1 cellular context compared by ENCODE assay signal in the genomic region with DNA sequence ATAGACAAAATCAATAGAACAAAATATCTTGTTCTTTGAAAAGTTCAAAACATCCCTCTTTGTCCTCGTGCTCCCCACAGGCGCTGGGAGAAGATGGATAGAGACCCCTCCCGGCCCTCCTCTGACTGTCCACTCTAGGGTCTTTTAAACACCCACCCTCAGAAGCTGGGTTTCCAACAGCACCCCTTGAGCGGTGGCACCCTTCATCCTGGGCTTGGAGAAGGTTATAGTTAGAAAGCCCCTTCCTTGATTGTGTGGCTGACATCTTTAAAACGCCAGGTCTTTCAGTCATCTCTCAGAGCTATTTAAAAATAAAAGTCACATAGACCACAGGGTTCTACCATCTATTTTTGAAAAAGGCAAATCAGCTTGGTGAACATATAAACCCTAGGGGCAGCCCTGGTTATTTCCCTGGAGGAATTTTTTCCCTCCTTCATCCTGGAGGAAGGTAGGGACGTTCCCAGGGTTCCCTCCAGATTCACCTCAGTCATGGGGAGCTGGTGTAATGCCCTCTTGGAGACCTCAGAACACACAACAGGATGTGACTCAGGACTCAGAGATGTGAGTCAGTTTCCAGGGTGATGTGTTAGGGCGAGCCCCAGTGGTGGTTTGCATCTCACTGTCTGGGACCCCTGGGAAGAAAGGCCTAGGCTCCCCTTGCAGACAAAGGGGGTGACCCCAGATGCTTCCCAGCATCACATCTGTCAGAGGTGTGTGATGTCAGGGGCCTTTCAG.
A peak's percentile ranks its signal among the peaks of the same experiment; 100 is the strongest.
TF ChIP-seq lines count a peak whose summit lies in the region.

No MANE protein-coding gene starts in this region.

TF ChIP-seq in GM12878, 131 proteins besides CTCF, POLR2A, EP300 and RAD21 (continued from another document):
- TF ChIP-seq, protein P1, sequence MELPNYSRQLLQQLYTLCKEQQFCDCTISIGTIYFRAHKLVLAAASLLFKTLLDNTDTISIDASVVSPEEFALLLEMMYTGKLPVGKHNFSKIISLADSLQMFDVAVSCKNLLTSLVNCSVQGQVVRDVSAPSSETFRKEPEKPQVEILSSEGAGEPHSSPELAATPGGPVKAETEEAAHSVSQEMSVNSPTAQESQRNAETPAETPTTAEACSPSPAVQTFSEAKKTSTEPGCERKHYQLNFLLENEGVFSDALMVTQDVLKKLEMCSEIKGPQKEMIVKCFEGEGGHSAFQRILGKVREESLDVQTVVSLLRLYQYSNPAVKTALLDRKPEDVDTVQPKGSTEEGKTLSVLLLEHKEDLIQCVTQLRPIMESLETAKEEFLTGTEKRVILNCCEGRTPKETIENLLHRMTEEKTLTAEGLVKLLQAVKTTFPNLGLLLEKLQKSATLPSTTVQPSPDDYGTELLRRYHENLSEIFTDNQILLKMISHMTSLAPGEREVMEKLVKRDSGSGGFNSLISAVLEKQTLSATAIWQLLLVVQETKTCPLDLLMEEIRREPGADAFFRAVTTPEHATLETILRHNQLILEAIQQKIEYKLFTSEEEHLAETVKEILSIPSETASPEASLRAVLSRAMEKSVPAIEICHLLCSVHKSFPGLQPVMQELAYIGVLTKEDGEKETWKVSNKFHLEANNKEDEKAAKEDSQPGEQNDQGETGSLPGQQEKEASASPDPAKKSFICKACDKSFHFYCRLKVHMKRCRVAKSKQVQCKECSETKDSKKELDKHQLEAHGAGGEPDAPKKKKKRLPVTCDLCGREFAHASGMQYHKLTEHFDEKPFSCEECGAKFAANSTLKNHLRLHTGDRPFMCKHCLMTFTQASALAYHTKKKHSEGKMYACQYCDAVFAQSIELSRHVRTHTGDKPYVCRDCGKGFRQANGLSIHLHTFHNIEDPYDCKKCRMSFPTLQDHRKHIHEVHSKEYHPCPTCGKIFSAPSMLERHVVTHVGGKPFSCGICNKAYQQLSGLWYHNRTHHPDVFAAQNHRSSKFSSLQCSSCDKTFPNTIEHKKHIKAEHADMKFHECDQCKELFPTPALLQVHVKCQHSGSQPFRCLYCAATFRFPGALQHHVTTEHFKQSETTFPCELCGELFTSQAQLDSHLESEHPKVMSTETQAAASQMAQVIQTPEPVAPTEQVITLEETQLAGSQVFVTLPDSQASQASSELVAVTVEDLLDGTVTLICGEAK (IDR thresholded peaks at IDR 0.05; ENCODE audit: borderline replicate concordance): no peak
- TF ChIP-seq WRNIP1 (IDR thresholded peaks at IDR 0.05; ENCODE audit: borderline replicate concordance, low read depth, low read length) (no peak), ATF7 (IDR thresholded peaks at IDR 0.05; ENCODE audit: low read depth) (peak; percentile 41; the same call in 1 of the 2 replicates), ETV6 (conservative IDR thresholded peaks at IDR 0.05 in 1 of 2, IDR thresholded peaks at IDR 0.05 in 1 of 2; ENCODE audit: borderline replicate concordance in 1 of 2, low read depth in 1 of 2) (no peak), SMAD5 (IDR thresholded peaks at IDR 0.05; ENCODE audit: low read depth) (no peak), NFXL1 (IDR thresholded peaks at IDR 0.05; ENCODE audit: borderline replicate concordance) (no peak), SMAD1 (IDR thresholded peaks at IDR 0.05; ENCODE audit: low read depth, partially characterized antibody) (no peak), CBFB (IDR thresholded peaks at IDR 0.05; ENCODE audit: low read depth) (peak; percentile 35; the same call in 1 of the 2 replicates), EZH2 (IDR thresholded peaks at IDR 0.05; ENCODE audit: borderline replicate concordance, control insufficient read depth, low read depth, low read length) (no peak), ZSCAN29 (IDR thresholded peaks at IDR 0.05) (no peak), NRF1 (conservative IDR thresholded peaks at IDR 0.05; ENCODE audit: low read depth, low read length) (no peak), CHD1 (IDR thresholded peaks at IDR 0.05; ENCODE audit: low read depth, low read length) (no peak), RB1 (IDR thresholded peaks at IDR 0.05; ENCODE audit: borderline replicate concordance) (no peak), MEF2B (IDR thresholded peaks at IDR 0.05; ENCODE audit: partially characterized antibody, poor library complexity, severe bottlenecking) (peak; percentile 43), STAT1 (conservative IDR thresholded peaks at IDR 0.05) (no peak), FOXM1 (IDR thresholded peaks at IDR 0.05; ENCODE audit: low read depth, low read length) (peak; percentile 68; the same call in 1 of the 2 replicates), DPF2 (IDR thresholded peaks at IDR 0.05) (no peak), POLR2AphosphoS2 (IDR thresholded peaks at IDR 0.05; ENCODE audit: low read depth, low read length) (no peak), JUNB (IDR thresholded peaks at IDR 0.05) (peak; percentile 65; the same call in 1 of the 2 replicates), POLR2AphosphoS5 (IDR thresholded peaks at IDR 0.05; ENCODE audit: low read length) (no peak)
- TF ChIP-seq, protein P2, sequence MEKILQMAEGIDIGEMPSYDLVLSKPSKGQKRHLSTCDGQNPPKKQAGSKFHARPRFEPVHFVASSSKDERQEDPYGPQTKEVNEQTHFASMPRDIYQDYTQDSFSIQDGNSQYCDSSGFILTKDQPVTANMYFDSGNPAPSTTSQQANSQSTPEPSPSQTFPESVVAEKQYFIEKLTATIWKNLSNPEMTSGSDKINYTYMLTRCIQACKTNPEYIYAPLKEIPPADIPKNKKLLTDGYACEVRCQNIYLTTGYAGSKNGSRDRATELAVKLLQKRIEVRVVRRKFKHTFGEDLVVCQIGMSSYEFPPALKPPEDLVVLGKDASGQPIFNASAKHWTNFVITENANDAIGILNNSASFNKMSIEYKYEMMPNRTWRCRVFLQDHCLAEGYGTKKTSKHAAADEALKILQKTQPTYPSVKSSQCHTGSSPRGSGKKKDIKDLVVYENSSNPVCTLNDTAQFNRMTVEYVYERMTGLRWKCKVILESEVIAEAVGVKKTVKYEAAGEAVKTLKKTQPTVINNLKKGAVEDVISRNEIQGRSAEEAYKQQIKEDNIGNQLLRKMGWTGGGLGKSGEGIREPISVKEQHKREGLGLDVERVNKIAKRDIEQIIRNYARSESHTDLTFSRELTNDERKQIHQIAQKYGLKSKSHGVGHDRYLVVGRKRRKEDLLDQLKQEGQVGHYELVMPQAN (conservative IDR thresholded peaks at IDR 0.05): no peak
- TF ChIP-seq, protein P3, sequence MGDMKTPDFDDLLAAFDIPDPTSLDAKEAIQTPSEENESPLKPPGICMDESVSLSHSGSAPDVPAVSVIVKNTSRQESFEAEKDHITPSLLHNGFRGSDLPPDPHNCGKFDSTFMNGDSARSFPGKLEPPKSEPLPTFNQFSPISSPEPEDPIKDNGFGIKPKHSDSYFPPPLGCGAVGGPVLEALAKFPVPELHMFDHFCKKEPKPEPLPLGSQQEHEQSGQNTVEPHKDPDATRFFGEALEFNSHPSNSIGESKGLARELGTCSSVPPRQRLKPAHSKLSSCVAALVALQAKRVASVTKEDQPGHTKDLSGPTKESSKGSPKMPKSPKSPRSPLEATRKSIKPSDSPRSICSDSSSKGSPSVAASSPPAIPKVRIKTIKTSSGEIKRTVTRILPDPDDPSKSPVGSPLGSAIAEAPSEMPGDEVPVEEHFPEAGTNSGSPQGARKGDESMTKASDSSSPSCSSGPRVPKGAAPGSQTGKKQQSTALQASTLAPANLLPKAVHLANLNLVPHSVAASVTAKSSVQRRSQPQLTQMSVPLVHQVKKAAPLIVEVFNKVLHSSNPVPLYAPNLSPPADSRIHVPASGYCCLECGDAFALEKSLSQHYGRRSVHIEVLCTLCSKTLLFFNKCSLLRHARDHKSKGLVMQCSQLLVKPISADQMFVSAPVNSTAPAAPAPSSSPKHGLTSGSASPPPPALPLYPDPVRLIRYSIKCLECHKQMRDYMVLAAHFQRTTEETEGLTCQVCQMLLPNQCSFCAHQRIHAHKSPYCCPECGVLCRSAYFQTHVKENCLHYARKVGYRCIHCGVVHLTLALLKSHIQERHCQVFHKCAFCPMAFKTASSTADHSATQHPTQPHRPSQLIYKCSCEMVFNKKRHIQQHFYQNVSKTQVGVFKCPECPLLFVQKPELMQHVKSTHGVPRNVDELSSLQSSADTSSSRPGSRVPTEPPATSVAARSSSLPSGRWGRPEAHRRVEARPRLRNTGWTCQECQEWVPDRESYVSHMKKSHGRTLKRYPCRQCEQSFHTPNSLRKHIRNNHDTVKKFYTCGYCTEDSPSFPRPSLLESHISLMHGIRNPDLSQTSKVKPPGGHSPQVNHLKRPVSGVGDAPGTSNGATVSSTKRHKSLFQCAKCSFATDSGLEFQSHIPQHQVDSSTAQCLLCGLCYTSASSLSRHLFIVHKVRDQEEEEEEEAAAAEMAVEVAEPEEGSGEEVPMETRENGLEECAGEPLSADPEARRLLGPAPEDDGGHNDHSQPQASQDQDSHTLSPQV (IDR thresholded peaks at IDR 0.05): no peak
- TF ChIP-seq, protein P4, sequence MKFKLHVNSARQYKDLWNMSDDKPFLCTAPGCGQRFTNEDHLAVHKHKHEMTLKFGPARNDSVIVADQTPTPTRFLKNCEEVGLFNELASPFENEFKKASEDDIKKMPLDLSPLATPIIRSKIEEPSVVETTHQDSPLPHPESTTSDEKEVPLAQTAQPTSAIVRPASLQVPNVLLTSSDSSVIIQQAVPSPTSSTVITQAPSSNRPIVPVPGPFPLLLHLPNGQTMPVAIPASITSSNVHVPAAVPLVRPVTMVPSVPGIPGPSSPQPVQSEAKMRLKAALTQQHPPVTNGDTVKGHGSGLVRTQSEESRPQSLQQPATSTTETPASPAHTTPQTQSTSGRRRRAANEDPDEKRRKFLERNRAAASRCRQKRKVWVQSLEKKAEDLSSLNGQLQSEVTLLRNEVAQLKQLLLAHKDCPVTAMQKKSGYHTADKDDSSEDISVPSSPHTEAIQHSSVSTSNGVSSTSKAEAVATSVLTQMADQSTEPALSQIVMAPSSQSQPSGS (IDR thresholded peaks at IDR 0.05; ENCODE audit: low read length): peak; percentile 44; the same call in 1 of the 2 replicates
- TF ChIP-seq, protein P5, sequence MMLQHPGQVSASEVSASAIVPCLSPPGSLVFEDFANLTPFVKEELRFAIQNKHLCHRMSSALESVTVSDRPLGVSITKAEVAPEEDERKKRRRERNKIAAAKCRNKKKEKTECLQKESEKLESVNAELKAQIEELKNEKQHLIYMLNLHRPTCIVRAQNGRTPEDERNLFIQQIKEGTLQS (IDR thresholded peaks at IDR 0.05; ENCODE audit: borderline replicate concordance, extremely low read depth, low read depth, low read length): no peak
- TF ChIP-seq, protein P6, sequence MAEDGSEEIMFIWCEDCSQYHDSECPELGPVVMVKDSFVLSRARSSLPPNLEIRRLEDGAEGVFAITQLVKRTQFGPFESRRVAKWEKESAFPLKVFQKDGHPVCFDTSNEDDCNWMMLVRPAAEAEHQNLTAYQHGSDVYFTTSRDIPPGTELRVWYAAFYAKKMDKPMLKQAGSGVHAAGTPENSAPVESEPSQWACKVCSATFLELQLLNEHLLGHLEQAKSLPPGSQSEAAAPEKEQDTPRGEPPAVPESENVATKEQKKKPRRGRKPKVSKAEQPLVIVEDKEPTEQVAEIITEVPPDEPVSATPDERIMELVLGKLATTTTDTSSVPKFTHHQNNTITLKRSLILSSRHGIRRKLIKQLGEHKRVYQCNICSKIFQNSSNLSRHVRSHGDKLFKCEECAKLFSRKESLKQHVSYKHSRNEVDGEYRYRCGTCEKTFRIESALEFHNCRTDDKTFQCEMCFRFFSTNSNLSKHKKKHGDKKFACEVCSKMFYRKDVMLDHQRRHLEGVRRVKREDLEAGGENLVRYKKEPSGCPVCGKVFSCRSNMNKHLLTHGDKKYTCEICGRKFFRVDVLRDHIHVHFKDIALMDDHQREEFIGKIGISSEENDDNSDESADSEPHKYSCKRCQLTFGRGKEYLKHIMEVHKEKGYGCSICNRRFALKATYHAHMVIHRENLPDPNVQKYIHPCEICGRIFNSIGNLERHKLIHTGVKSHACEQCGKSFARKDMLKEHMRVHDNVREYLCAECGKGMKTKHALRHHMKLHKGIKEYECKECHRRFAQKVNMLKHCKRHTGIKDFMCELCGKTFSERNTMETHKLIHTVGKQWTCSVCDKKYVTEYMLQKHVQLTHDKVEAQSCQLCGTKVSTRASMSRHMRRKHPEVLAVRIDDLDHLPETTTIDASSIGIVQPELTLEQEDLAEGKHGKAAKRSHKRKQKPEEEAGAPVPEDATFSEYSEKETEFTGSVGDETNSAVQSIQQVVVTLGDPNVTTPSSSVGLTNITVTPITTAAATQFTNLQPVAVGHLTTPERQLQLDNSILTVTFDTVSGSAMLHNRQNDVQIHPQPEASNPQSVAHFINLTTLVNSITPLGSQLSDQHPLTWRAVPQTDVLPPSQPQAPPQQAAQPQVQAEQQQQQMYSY (CRISPR knock-in tag; IDR thresholded peaks at IDR 0.05): no peak
TF ChIP-seq in GM12878: peak in this region for 15.
